Comparison of ENCODE assay signal across 8 cellular contexts in the genomic region with DNA sequence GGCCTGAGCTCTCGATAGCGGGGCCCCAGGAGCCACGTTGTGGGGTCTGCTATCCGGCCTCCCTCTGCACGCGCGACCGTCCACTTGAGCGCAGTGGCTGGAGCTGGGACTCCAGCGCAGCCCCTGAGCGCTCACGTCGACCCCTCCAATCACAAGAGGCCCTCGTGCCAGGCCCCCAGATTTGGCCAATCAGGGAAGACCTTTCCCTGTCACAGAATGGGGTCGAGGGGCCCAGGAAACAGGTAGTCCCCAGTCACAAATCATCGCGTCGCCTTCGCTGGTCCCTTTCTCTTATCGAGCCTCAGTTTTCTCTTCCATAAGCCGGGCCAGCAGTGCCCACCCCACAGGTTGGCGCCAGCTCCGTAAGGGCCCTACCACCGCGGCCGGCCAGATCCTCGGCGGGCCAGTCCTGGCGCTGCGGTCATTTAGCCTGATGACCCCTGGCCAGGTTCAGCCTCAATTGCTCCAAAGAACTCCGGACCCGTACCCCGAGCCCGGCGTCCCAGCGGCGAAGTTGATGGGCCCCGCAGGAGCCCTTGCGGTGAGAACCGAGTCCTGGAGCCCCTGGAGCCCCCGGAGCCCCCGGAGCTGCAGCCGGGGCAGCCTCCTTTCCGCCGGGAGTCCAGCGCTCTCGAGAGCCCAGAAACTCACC. TPM values are rescaled to one million over a fixed set of nuclear protein-coding genes. Genes with fewer than 3 reads are reported as not detected.
A peak's percentile ranks its signal among the peaks of the same experiment; 100 is the strongest.
DNase-seq lines count a peak whose midpoint lies in the region; ATAC-seq and TF ChIP-seq lines count a peak whose summit lies in the region.

No MANE protein-coding gene starts in this region.

- TF ChIP-seq CTCF in brain (conservative IDR thresholded peaks at IDR 0.05), result no peak

- CTCF ChIA-PET in activated CD4-positive, alpha-beta memory T cell treated with anti-CD3 and anti-CD28 coated beads, Interleukin-2, amount 10 ng/mL, durations not matched to agents 7 days and 5 days (lab: Charles Lee), result no interaction called here

- POLR2A ChIA-PET in activated CD4-positive, alpha-beta memory T cell treated with anti-CD3 and anti-CD28 coated beads, Interleukin-2, amount 10 ng/mL, durations not matched to agents 7 days and 5 days (lab: Charles Lee), result no interaction called here

- peak overlapping the region in 3 of 5 experiments; percentile 67 to 76 (median 71) for H3K27ac Mint-ChIP-seq in brain
- H3K27ac Mint-ChIP-seq in activated CD4-positive, alpha-beta memory T cell treated with anti-CD3 and anti-CD28 coated beads, Interleukin-2, amount 10 ng/mL, durations not matched to agents 7 days and 5 days, result no peak overlapping the region

- H3K4me3 ChIP-seq in iPS-18c (ENCODE audit: insufficient read depth, low read depth, low read length), result peak overlapping the region; percentile 72

- H3K9me3 Mint-ChIP-seq in brain, result peaks cover 0 to 13% (median 7%) of the 10 kb centered on the region in 5 experiments
- no peaks in the 10 kb centered on the region for H3K9me3 Mint-ChIP-seq in activated CD4-positive, alpha-beta memory T cell treated with anti-CD3 and anti-CD28 coated beads, Interleukin-2, amount 10 ng/mL, durations not matched to agents 7 days and 5 days

- H3K4me3 Mint-ChIP-seq in brain, result peak overlapping the region; percentile 77 to 90 (median 84)
- no peak overlapping the region for H3K4me3 Mint-ChIP-seq in activated CD4-positive, alpha-beta memory T cell treated with anti-CD3 and anti-CD28 coated beads, Interleukin-2, amount 10 ng/mL, durations not matched to agents 7 days and 5 days

- H3K36me3 Mint-ChIP-seq in brain, result no peaks in the 10 kb centered on the region
- no peaks in the 10 kb centered on the region for H3K36me3 Mint-ChIP-seq in activated CD4-positive, alpha-beta memory T cell treated with anti-CD3 and anti-CD28 coated beads, Interleukin-2, amount 10 ng/mL, durations not matched to agents 7 days and 5 days (ENCODE audit: low read depth)

- H3K4me1 Mint-ChIP-seq in brain, result peaks cover 21% of the 10 kb centered on the region
- no peaks in the 10 kb centered on the region for H3K4me1 Mint-ChIP-seq in activated CD4-positive, alpha-beta memory T cell treated with anti-CD3 and anti-CD28 coated beads, Interleukin-2, amount 10 ng/mL, durations not matched to agents 7 days and 5 days

- H3K9me3 ChIP-seq in iPS-18c (ENCODE audit: control insufficient read depth, insufficient read depth, low read length), result no peaks in the 10 kb centered on the region

- DNase-seq in ELF-1 (ENCODE audit: low read depth, low spot score), result peak; percentile 69
- DNase-seq in retina, result peak; percentile 73
- DNase-seq in activated CD4-positive, alpha-beta memory T cell treated with anti-CD3 and anti-CD28 coated beads, Interleukin-2, amount 10 ng/mL, durations not matched to agents 7 days and 5 days, result no peak
- DNase-seq in activated gamma-delta T cell (lab: John Stamatoyannopoulos, UW), result no peak
- no peak for DNase-seq in MV-4-11 (lab: John Stamatoyannopoulos, UW)

- peaks cover 61% of the 10 kb centered on the region for H3K27me3 Mint-ChIP-seq in brain
- H3K27me3 Mint-ChIP-seq in activated CD4-positive, alpha-beta memory T cell treated with anti-CD3 and anti-CD28 coated beads, Interleukin-2, amount 10 ng/mL, durations not matched to agents 7 days and 5 days, result peaks cover 47% of the 10 kb centered on the region

- ATAC-seq in GM21423 (IDR thresholded peaks at IDR 0.05; ENCODE audit: unreplicated experiment), result no peak

RNA-seq across cellular contexts. Expression of a gene that starts 0.4 kb away (rescaled TPM):
- 25.0 TPM for polyA plus RNA-seq in brain (ENCODE audit: insufficient read depth, low read depth, low replicate concordance)
- not detected for total RNA-seq in activated CD4-positive, alpha-beta memory T cell treated with anti-CD3 and anti-CD28 coated beads, Interleukin-2, amount 10 ng/mL, durations not matched to agents 7 days and 5 days

Comparison
In these comparisons a context has a peak if more than half of its experiments do, and no peak if none do; other contexts are left out.
1. DNase-seq: peak in ELF-1 (single experiment) and retina (single experiment); none in activated CD4-positive, alpha-beta memory T cell treated with anti-CD3 and anti-CD28 coated beads, Interleukin-2, amount 10 ng/mL, durations not matched to agents 7 days and 5 days (single experiment), activated gamma-delta T cell (single experiment) and MV-4-11 (single experiment).